In the genomic region with DNA sequence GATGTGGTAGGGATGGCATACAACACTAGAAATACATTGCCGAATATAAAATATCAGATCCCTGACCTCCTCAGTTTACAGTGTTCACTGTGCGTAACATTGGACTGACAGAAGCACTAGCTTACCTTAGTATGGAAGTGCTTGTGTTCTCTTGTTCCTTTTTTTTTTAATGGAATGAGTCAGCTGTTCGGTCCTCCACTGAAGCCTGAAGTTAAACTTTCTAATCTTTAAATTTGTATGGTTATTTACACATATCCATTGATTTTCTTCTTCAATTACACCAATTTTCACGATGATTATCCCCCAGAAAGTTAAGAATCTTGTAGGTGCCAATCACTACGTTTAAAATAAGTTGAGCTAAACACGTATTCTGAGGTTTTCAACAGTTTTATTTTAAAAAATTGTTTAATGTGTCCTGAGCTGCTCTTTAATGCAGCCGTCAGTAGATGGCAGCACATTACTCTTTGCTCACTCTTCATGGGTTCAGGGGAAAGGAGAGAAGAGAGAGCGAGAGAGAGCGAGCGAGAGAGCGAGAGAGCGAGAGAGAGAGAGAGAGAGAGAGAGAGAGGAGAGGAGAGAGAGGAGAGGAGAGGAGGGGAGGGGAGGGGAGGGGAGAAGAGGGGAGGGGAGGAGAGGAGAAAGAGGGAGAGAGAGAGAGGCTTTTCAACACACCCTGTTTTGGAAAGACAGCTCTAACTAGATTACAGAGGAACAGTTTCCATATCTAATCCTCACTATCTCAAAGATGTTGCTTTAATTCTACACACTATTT, we compare ENCODE assay signal across 8 cellular contexts.
A peak's percentile ranks its signal among the peaks of the same experiment; 100 is the strongest.
DNase-seq lines count a peak whose midpoint lies in the region; ATAC-seq lines count a peak whose summit lies in the region.

No MANE protein-coding gene starts in this region.

- H3K9me3 Mint-ChIP-seq in activated CD4-positive, alpha-beta memory T cell treated with anti-CD3 and anti-CD28 coated beads, Interleukin-2, amount 10 ng/mL, durations not matched to agents 7 days and 5 days, result no peaks in the 10 kb centered on the region
- H3K9me3 Mint-ChIP-seq in stimulated activated memory B cell treated with anti-CD40 and anti-IgM and Interleukin-4, amounts not matched to agents 10 μg/mL and 1 μg/mL and 100 μg/mL, for 72 hours, result no peaks in the 10 kb centered on the region

- POLR2A ChIA-PET in activated CD4-positive, alpha-beta memory T cell treated with anti-CD3 and anti-CD28 coated beads, Interleukin-2, amount 10 ng/mL, durations not matched to agents 7 days and 5 days (lab: Charles Lee), result interaction anchor here (0.7 to 1.7 kb wide), 7 partner anchors 9 to 1136 kb away, joined by 3 to 6 read pairs (median 3); a partner anchor contains a TSS

- no peaks in the 10 kb centered on the region for H3K27me3 ChIP-seq in muscle layer of duodenum (ENCODE audit: low read depth, low read length)

- H3K27ac Mint-ChIP-seq in activated CD4-positive, alpha-beta memory T cell treated with anti-CD3 and anti-CD28 coated beads, Interleukin-2, amount 10 ng/mL, durations not matched to agents 7 days and 5 days, result peak overlapping the region; percentile 48
- peak overlapping the region; percentile 78 for H3K27ac Mint-ChIP-seq in stimulated activated memory B cell treated with anti-CD40 and anti-IgM and Interleukin-4, amounts not matched to agents 10 μg/mL and 1 μg/mL and 100 μg/mL, for 72 hours

- CTCF ChIA-PET in activated CD4-positive, alpha-beta memory T cell treated with anti-CD3 and anti-CD28 coated beads, Interleukin-2, amount 10 ng/mL, durations not matched to agents 7 days and 5 days (lab: Charles Lee), result interaction anchor here (0.6 to 4.2 kb wide), 46 partner anchors 9 to 1272 kb away, joined by 3 to 48 read pairs (median 4); a partner anchor contains a TSS

- H3K36me3 Mint-ChIP-seq in activated CD4-positive, alpha-beta memory T cell treated with anti-CD3 and anti-CD28 coated beads, Interleukin-2, amount 10 ng/mL, durations not matched to agents 7 days and 5 days (ENCODE audit: low read depth), result no peaks in the 10 kb centered on the region
- no peaks in the 10 kb centered on the region for H3K36me3 Mint-ChIP-seq in stimulated activated memory B cell treated with anti-CD40 and anti-IgM and Interleukin-4, amounts not matched to agents 10 μg/mL and 1 μg/mL and 100 μg/mL, for 72 hours

- peak; percentile 85 for DNase-seq in ACHN
- peak; percentile 38 for DNase-seq in NCI-H748 treated with DMSO at 0.1 percent for 48 hours (lab: John Stamatoyannopoulos, UW)
- peak; percentile 59 for DNase-seq in activated CD4-positive, alpha-beta memory T cell treated with anti-CD3 and anti-CD28 coated beads, Interleukin-2, amount 10 ng/mL, durations not matched to agents 7 days and 5 days
- peak; percentile 54 for DNase-seq in epidermal melanocyte (ENCODE audit: insufficient read length, low spot score)

- H3K4me3 ChIP-seq in muscle layer of duodenum (ENCODE audit: low read depth in 1 of 2, low read length in 2 of 2), result peak overlapping the region; percentile 35 to 37

- H3K27me3 Mint-ChIP-seq in activated CD4-positive, alpha-beta memory T cell treated with anti-CD3 and anti-CD28 coated beads, Interleukin-2, amount 10 ng/mL, durations not matched to agents 7 days and 5 days, result peaks cover 34% of the 10 kb centered on the region
- no peaks in the 10 kb centered on the region for H3K27me3 Mint-ChIP-seq in stimulated activated memory B cell treated with anti-CD40 and anti-IgM and Interleukin-4, amounts not matched to agents 10 μg/mL and 1 μg/mL and 100 μg/mL, for 72 hours

- no peak overlapping the region for H3K27ac ChIP-seq in muscle layer of duodenum (ENCODE audit: low read length)

- peaks cover 7 to 11% of the 10 kb centered on the region in 2 donors for H3K4me1 ChIP-seq in muscle layer of duodenum (ENCODE audit: control insufficient read depth in 1 of 2, insufficient read depth in 2 of 2, low read length in 2 of 2)

- in situ Hi-C loops in ACHN (cut with HindIII; ENCODE audit: low pct_ligation_motif_present, low pct_unique_long_range_greater_than_20kb, low sequenced_read_pairs), result no loop called here

- H3K4me1 Mint-ChIP-seq in activated CD4-positive, alpha-beta memory T cell treated with anti-CD3 and anti-CD28 coated beads, Interleukin-2, amount 10 ng/mL, durations not matched to agents 7 days and 5 days, result peaks cover 5% of the 10 kb centered on the region
- peaks cover 7% of the 10 kb centered on the region for H3K4me1 Mint-ChIP-seq in stimulated activated memory B cell treated with anti-CD40 and anti-IgM and Interleukin-4, amounts not matched to agents 10 μg/mL and 1 μg/mL and 100 μg/mL, for 72 hours

- no peaks in the 10 kb centered on the region for H3K36me3 ChIP-seq in muscle layer of duodenum (ENCODE audit: control insufficient read depth in 1 of 2, insufficient read depth in 2 of 2, low read length in 2 of 2)

- no peak overlapping the region for H3K4me3 Mint-ChIP-seq in activated CD4-positive, alpha-beta memory T cell treated with anti-CD3 and anti-CD28 coated beads, Interleukin-2, amount 10 ng/mL, durations not matched to agents 7 days and 5 days
- H3K4me3 Mint-ChIP-seq in stimulated activated memory B cell treated with anti-CD40 and anti-IgM and Interleukin-4, amounts not matched to agents 10 μg/mL and 1 μg/mL and 100 μg/mL, for 72 hours, result peak overlapping the region; percentile 70

- ATAC-seq in GM18498 (IDR thresholded peaks at IDR 0.05; ENCODE audit: unreplicated experiment) (peak; percentile 76), HG03159 (IDR thresholded peaks at IDR 0.05; ENCODE audit: unreplicated experiment) (peak; percentile 87)
- peak; percentile 89 for ATAC-seq in stimulated activated memory B cell treated with anti-CD40 and anti-IgM and Interleukin-4, amounts not matched to agents 10 μg/mL and 1 μg/mL and 100 μg/mL, for 72 hours

- H3K9me3 ChIP-seq in muscle layer of duodenum (ENCODE audit: control insufficient read depth in 1 of 2, low read length in 2 of 2), result no peaks in the 10 kb centered on the region
